ENCODE assay signal across 35 cellular contexts in the genomic region with DNA sequence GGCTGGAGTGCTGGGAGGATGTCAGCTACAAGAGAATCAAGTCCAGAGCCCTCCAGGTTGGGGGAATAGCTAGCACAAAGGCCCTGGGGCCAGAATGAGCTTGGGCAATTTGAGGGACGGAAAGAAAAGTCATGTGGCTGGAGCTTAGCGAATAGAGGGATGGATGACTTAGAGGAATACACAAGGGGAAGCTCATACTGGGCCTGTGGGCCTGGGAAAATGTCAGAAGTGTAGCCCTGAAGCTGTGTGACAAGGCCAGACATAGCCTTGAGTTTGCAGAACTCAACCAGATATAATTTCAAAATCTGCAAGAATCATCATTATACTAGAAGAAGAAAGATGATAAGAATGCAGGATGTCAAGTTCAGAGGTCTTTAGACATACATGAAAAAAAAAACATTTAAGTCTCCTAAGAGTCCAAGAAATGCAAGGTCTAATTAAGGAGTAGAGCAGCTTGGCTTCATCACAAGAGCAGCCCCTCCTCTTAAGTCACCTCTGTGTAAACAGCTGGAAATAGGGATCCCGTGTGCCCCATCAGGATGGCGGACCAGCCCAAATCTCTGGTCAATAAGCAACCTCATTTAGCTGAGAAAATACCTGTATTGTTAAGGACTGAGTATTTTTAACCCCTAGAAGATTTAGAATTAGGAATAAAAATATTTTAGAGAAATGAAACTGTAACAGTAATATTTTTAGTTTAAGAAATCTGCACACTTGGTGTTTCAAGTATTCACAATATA.
"Had no signal": no experiment of that assay in that cellular context is flagged by ENCODE, and none has a peak within 500 bp of the region (broad histone marks: within the 10 kb centered on the region; RNA-seq: fewer than 3 reads in every experiment).

No MANE protein-coding gene starts in this region.

- H3K36me3 ChIP-seq: adrenal gland, brain microvascular endothelial cell, breast epithelium had no signal

- H3K4me1 Mint-ChIP-seq: activated B cell treated with CpG ODN at 0.5 μM for 24 hours; activated CD4-positive, alpha-beta memory T cell treated with anti-CD3 and anti-CD28 coated beads, Interleukin-2, amount 10 ng/mL, durations not matched to agents 7 days and 5 days; activated CD4-positive, alpha-beta T cell treated with anti-CD3 and anti-CD28 coated beads for 36 hours; activated CD4-positive, alpha-beta T cell treated with anti-CD3 and anti-CD28 coated beads, Interleukin-2, amount 10 ng/mL, durations not matched to agents 7 days and 5 days; activated CD8-positive, alpha-beta memory T cell treated with anti-CD3 and anti-CD28 coated beads, Interleukin-2, amount 10 ng/mL, durations not matched to agents 7 days and 5 days; activated naive CD8-positive, alpha-beta T cell treated with anti-CD3 and anti-CD28 coated beads for 36 hours; central memory CD8-positive, alpha-beta T cell had no signal

- H3K9me3 ChIP-seq: adrenal gland, body of pancreas, breast epithelium had no signal

- H3K27ac ChIP-seq: adrenal gland, body of pancreas, brain microvascular endothelial cell, breast epithelium, VCaP had no signal

- H3K9me3 Mint-ChIP-seq: activated B cell treated with CpG ODN at 0.5 μM for 24 hours; activated CD4-positive, alpha-beta memory T cell treated with anti-CD3 and anti-CD28 coated beads, Interleukin-2, amount 10 ng/mL, durations not matched to agents 7 days and 5 days; activated CD4-positive, alpha-beta T cell treated with anti-CD3 and anti-CD28 coated beads, Interleukin-2, amount 10 ng/mL, durations not matched to agents 7 days and 5 days; activated naive CD4-positive, alpha-beta T cell treated with anti-CD3 and anti-CD28 coated beads for 36 hours; activated naive CD4-positive, alpha-beta T cell treated with anti-CD3 and anti-CD28 coated beads, Interleukin-2, amount 50 U/mL, for 72 hours; activated naive CD8-positive, alpha-beta T cell treated with anti-CD3 and anti-CD28 coated beads for 36 hours; activated T-cell treated with anti-CD3 and anti-CD28 coated beads, Interleukin-2, amount 50 U/mL, for 24 hours; activated T-helper 2 cell treated with anti-CD3 and anti-CD28 coated beads, Interferon-gamma antibody, Interleukin-2, Interleukin-4, amounts not matched to agents 10 μg/mL and 5 μg/mL and 100 μg/mL, durations not matched to agents 14 hours and 24 hours and 36 hours; central memory CD8-positive, alpha-beta T cell; T-helper 1 cell treated with Interleukin-12 subunit alpha and Interleukin-12 subunit beta and Interleukin-4 antibody, amounts not matched to agents 30 μg/mL and 1 μg/mL, for 36 hours; T-helper 2 cell treated with Interferon-gamma antibody and Interleukin-4, amounts not matched to agents 5 μg/mL and 100 μg/mL, for 36 hours had no signal

- H3K27ac Mint-ChIP-seq: activated B cell treated with CpG ODN at 0.5 μM for 24 hours; activated CD4-positive, alpha-beta memory T cell treated with anti-CD3 and anti-CD28 coated beads, Interleukin-2, amount 10 ng/mL, durations not matched to agents 7 days and 5 days; activated CD4-positive, alpha-beta T cell treated with anti-CD3 and anti-CD28 coated beads for 36 hours; activated CD4-positive, alpha-beta T cell treated with anti-CD3 and anti-CD28 coated beads, Interleukin-2, amount 10 ng/mL, durations not matched to agents 7 days and 5 days; activated CD8-positive, alpha-beta memory T cell treated with anti-CD3 and anti-CD28 coated beads, Interleukin-2, amount 10 ng/mL, durations not matched to agents 7 days and 5 days; activated CD8-positive, alpha-beta T cell treated with anti-CD3 and anti-CD28 coated beads, Interleukin-2, amount 10 ng/mL, durations not matched to agents 7 days and 5 days; activated naive CD4-positive, alpha-beta T cell treated with anti-CD3 and anti-CD28 coated beads for 36 hours; activated naive CD8-positive, alpha-beta T cell treated with anti-CD3 and anti-CD28 coated beads for 36 hours; activated T-cell treated with anti-CD3 and anti-CD28 coated beads, Interleukin-2, amount 50 U/mL, for 24 hours; activated T-helper 2 cell treated with anti-CD3 and anti-CD28 coated beads, Interferon-gamma antibody, Interleukin-2, Interleukin-4, amounts not matched to agents 10 μg/mL and 5 μg/mL and 100 μg/mL, durations not matched to agents 14 hours and 24 hours and 36 hours; T-helper 1 cell treated with Interleukin-12 subunit alpha and Interleukin-12 subunit beta and Interleukin-4 antibody, amounts not matched to agents 30 μg/mL and 1 μg/mL, for 36 hours; T-helper 2 cell treated with Interferon-gamma antibody and Interleukin-4, amounts not matched to agents 5 μg/mL and 100 μg/mL, for 36 hours had no signal

- H3K4me1 ChIP-seq: adrenal gland, body of pancreas, breast epithelium had no signal

- H3K36me3 Mint-ChIP-seq: activated CD8-positive, alpha-beta memory T cell treated with anti-CD3 and anti-CD28 coated beads, Interleukin-2, amount 10 ng/mL, durations not matched to agents 7 days and 5 days; activated naive CD4-positive, alpha-beta T cell treated with anti-CD3 and anti-CD28 coated beads, Interleukin-2, amount 50 U/mL, for 72 hours; activated naive CD8-positive, alpha-beta T cell treated with anti-CD3 and anti-CD28 coated beads for 36 hours had no signal

- H3K4me3 Mint-ChIP-seq: activated B cell treated with CpG ODN at 0.5 μM for 24 hours; activated CD4-positive, alpha-beta memory T cell treated with anti-CD3 and anti-CD28 coated beads, Interleukin-2, amount 10 ng/mL, durations not matched to agents 7 days and 5 days; activated CD4-positive, alpha-beta T cell treated with anti-CD3 and anti-CD28 coated beads for 36 hours; activated CD4-positive, alpha-beta T cell treated with anti-CD3 and anti-CD28 coated beads, Interleukin-2, amount 10 ng/mL, durations not matched to agents 7 days and 5 days; activated CD8-positive, alpha-beta memory T cell treated with anti-CD3 and anti-CD28 coated beads, Interleukin-2, amount 10 ng/mL, durations not matched to agents 7 days and 5 days; activated CD8-positive, alpha-beta T cell treated with anti-CD3 and anti-CD28 coated beads, Interleukin-2, amount 10 ng/mL, durations not matched to agents 7 days and 5 days; activated naive CD4-positive, alpha-beta T cell treated with anti-CD3 and anti-CD28 coated beads for 36 hours; activated naive CD8-positive, alpha-beta T cell treated with anti-CD3 and anti-CD28 coated beads for 36 hours; activated T-cell treated with anti-CD3 and anti-CD28 coated beads, Interleukin-2, amount 50 U/mL, for 24 hours; central memory CD8-positive, alpha-beta T cell; T-helper 1 cell treated with Interleukin-12 subunit alpha and Interleukin-12 subunit beta and Interleukin-4 antibody, amounts not matched to agents 30 μg/mL and 1 μg/mL, for 36 hours; T-helper 2 cell treated with Interferon-gamma antibody and Interleukin-4, amounts not matched to agents 5 μg/mL and 100 μg/mL, for 36 hours had no signal

- H3K4me3 ChIP-seq: adrenal gland, body of pancreas, breast epithelium had no signal

- DNase-seq: activated B cell treated with CpG ODN at 0.5 μM for 24 hours; activated CD4-positive, alpha-beta memory T cell treated with anti-CD3 and anti-CD28 coated beads, Interleukin-2, amount 10 ng/mL, durations not matched to agents 7 days and 5 days; activated CD4-positive, alpha-beta T cell treated with anti-CD3 and anti-CD28 coated beads for 1 hour; activated CD4-positive, alpha-beta T cell treated with anti-CD3 and anti-CD28 coated beads for 36 hours; activated CD4-positive, alpha-beta T cell treated with anti-CD3 and anti-CD28 coated beads for 48 hours; activated CD4-positive, alpha-beta T cell treated with anti-CD3 and anti-CD28 coated beads, Interleukin-2, amount 10 ng/mL, durations not matched to agents 7 days and 5 days; activated CD4-positive, alpha-beta T cell treated with anti-CD3 and anti-CD28 coated beads, Interleukin-2, amount 50 U/mL, for 48 hours; activated CD8-positive, alpha-beta memory T cell treated with anti-CD3 and anti-CD28 coated beads for 24 hours; activated CD8-positive, alpha-beta memory T cell treated with anti-CD3 and anti-CD28 coated beads, Interleukin-2, amount 10 ng/mL, durations not matched to agents 7 days and 5 days; activated CD8-positive, alpha-beta memory T cell treated with anti-CD3 and anti-CD28 coated beads, Interleukin-2, amount 50 U/mL, for 48 hours; activated CD8-positive, alpha-beta T cell treated with anti-CD3 and anti-CD28 coated beads, Interleukin-2, amount 10 ng/mL, durations not matched to agents 7 days and 5 days; activated effector memory CD4-positive, alpha-beta T cell treated with Interleukin-2 at 50 U/mL for 16 hours; activated gamma-delta T cell; activated naive CD4-positive, alpha-beta T cell treated with anti-CD3 and anti-CD28 coated beads for 36 hours; activated naive CD4-positive, alpha-beta T cell treated with anti-CD3 and anti-CD28 coated beads, Interleukin-2, amount 50 U/mL, for 16 hours; activated naive CD8-positive, alpha-beta T cell treated with anti-CD3 and anti-CD28 coated beads for 36 hours; activated T-cell treated with anti-CD3 and anti-CD28 coated beads, Interleukin-2, amount 50 U/mL, for 24 hours; activated T-cell treated with anti-CD3 and anti-CD28 coated beads, Interleukin-2, amount 50 U/mL, for 48 hours; adrenal gland; amniotic stem cell; aorta; body of pancreas; brain microvascular endothelial cell; caudate nucleus; cerebellar nuclear complex; T-helper 1 cell; T-helper 2 cell; T-helper 9 cell had no signal

- H3K27me3 ChIP-seq: adrenal gland, body of pancreas, brain microvascular endothelial cell, breast epithelium had no signal
